Comparison of ENCODE assay signal across 13 cellular contexts in the genomic region with DNA sequence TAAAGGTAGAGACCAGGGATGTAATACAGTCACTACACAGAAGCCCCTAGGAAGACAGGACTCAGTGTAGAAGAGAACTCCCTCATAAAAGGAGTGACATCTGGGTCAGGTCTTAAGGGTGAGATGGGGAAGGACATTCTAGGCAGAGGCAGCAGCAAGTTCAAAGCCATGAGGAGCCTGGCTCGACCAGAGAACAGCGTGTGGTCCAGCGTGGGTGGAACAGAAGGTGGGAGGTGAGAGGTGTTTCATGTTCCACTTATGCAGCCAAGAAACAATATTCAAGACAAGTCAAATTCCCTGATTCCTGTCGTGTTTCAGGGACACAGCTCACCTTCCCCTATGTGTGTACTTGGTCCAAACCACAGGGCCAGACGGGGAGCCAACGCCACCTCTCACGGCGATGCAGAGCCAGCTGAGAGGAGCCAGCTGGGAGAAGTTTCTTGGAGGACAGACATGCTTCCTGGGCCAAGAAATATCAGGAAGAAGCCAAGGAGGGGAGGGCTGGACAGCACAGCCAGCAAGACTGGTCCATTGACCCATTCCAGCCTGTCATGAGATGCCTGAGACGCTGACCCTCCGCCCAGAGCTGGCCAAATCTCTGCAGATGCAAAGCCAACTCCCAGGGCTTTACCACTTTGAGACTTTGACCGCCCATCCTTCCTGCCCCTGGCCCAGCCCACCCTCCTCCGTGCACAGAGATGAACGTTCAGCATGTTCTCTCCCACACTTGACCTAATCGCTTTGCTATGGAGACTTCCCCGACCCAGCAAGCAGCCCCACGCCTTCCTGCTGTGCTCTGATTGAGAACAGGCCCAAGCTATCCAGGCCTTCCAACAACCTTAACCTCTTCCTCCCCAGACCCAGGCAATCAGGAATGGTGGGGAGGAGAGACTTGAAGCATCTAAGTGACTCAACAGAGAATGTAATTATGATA. TPM values are rescaled to one million over a fixed set of nuclear protein-coding genes. Genes with fewer than 3 reads are reported as not detected.
A peak's percentile ranks its signal among the peaks of the same experiment; 100 is the strongest.
DNase-seq lines count a peak whose midpoint lies in the region; ATAC-seq, FAIRE-seq and TF ChIP-seq lines count a peak whose summit lies in the region.
"Had no signal": no experiment of that assay in that cellular context is flagged by ENCODE, and none has a peak within 500 bp of the region (broad histone marks: within the 10 kb centered on the region; RNA-seq: fewer than 3 reads in every experiment).

No MANE protein-coding gene starts in this region.

- H3K27ac Mint-ChIP-seq in mesothelial cell of epicardium: peak overlapping the region; percentile 54

- H3K36me3 ChIP-seq in gastroesophageal sphincter: no peaks in the 10 kb centered on the region

- H3K27ac ChIP-seq in gastroesophageal sphincter: peak overlapping the region in 3 of 4 donors; percentile 9 to 60 (median 53)
- H3K27ac ChIP-seq: 22Rv1, epithelial cell of prostate had no signal

- H3K27me3 ChIP-seq in gastroesophageal sphincter: no peaks in the 10 kb centered on the region

- DNase-seq in NCI-H2227 (lab: John Stamatoyannopoulos, UW; ENCODE audit: unreplicated experiment): peak; percentile 16
- no peak for DNase-seq in NCI-H2227 treated with DMSO at 0.1 percent for 48 hours (lab: John Stamatoyannopoulos, UW)
- DNase-seq in mesothelial cell of epicardium (ENCODE audit: low spot score in 2 of 2, unreplicated experiment in 2 of 2): no peak
- DNase-seq in ureter (ENCODE audit: low spot score): peak; percentile 71
- DNase-seq in effector CD8-positive, alpha-beta T cell (lab: John Stamatoyannopoulos, UW): no peak
- DNase-seq in ACHN: no peak
- no peak for DNase-seq in D721Med (ENCODE audit: insufficient read length, low spot score)
- DNase-seq: NCI-H524 treated with DMSO at 0.1 percent for 48 hours; stimulated activated naive CD4-positive, alpha-beta T cell had no signal

- WGBS in gastroesophageal sphincter (ENCODE audit: low coverage in 1 of 2), 2 donors: 25 to 34% methylated on average over 7 to 8 of the region's 16 CpGs

- peak; percentile 78 for ATAC-seq in gastroesophageal sphincter

- no peak for TF ChIP-seq POLR2A in gastroesophageal sphincter (IDR thresholded peaks at IDR 0.05)

- H3K4me1 Mint-ChIP-seq in mesothelial cell of epicardium: peaks cover 12% of the 10 kb centered on the region

- H3K9me3 Mint-ChIP-seq in mesothelial cell of epicardium: peaks cover 12% of the 10 kb centered on the region

- H3K27me3 Mint-ChIP-seq in mesothelial cell of epicardium (ENCODE audit: low read depth): peaks cover 3% of the 10 kb centered on the region

- in situ Hi-C loops in ACHN (cut with HindIII; ENCODE audit: low pct_ligation_motif_present, low pct_unique_long_range_greater_than_20kb, low sequenced_read_pairs): no loop called here

- no peak for TF ChIP-seq CTCF in gastroesophageal sphincter (IDR thresholded peaks at IDR 0.05)
- no peak for TF ChIP-seq CTCF in mesothelial cell of epicardium (IDR thresholded peaks at IDR 0.05; ENCODE audit: unreplicated experiment)
- no peak for TF ChIP-seq CTCF in D721Med (IDR thresholded peaks at IDR 0.05; ENCODE audit: insufficient read depth, missing control alignments)

- H3K9me3 ChIP-seq in gastroesophageal sphincter: no peaks in the 10 kb centered on the region

- TF ChIP-seq EP300 in gastroesophageal sphincter (IDR thresholded peaks at IDR 0.05): no peak

- no peaks in the 10 kb centered on the region for H3K36me3 Mint-ChIP-seq in mesothelial cell of epicardium

- no peak for FAIRE-seq in D721Med (lab: Jason Lieb, UNC)
- FAIRE-seq: keratinocyte had no signal

- H3K4me3 ChIP-seq in gastroesophageal sphincter: no peak overlapping the region

- peaks cover 0 to 24% (median 0%) of the 10 kb centered on the region in 3 donors for H3K4me1 ChIP-seq in gastroesophageal sphincter

- H3K4me3 Mint-ChIP-seq in mesothelial cell of epicardium: no peak overlapping the region

RNA-seq across cellular contexts. Expression of a gene that starts 12.1 kb away (rescaled TPM):
- total RNA-seq in gastroesophageal sphincter (10 to 100 TPM; 28.3 to 99.0 (median 69.1) TPM), mesothelial cell of epicardium (6.7 to 7.5 TPM (median 6.8 TPM) in 3 replicates), ureter (13.9 TPM)

Comparison
In these comparisons a context has a peak if more than half of its experiments do, and no peak if none do; other contexts are left out.
1. DNase-seq: peak in NCI-H2227 (single experiment) and ureter (single experiment); none in NCI-H2227 treated with DMSO at 0.1 percent for 48 hours (single experiment), mesothelial cell of epicardium (0 of 2), effector CD8-positive, alpha-beta T cell (single experiment), ACHN (single experiment) and D721Med (single experiment).